ENCODE assay signal across 8 cellular contexts in the genomic region with DNA sequence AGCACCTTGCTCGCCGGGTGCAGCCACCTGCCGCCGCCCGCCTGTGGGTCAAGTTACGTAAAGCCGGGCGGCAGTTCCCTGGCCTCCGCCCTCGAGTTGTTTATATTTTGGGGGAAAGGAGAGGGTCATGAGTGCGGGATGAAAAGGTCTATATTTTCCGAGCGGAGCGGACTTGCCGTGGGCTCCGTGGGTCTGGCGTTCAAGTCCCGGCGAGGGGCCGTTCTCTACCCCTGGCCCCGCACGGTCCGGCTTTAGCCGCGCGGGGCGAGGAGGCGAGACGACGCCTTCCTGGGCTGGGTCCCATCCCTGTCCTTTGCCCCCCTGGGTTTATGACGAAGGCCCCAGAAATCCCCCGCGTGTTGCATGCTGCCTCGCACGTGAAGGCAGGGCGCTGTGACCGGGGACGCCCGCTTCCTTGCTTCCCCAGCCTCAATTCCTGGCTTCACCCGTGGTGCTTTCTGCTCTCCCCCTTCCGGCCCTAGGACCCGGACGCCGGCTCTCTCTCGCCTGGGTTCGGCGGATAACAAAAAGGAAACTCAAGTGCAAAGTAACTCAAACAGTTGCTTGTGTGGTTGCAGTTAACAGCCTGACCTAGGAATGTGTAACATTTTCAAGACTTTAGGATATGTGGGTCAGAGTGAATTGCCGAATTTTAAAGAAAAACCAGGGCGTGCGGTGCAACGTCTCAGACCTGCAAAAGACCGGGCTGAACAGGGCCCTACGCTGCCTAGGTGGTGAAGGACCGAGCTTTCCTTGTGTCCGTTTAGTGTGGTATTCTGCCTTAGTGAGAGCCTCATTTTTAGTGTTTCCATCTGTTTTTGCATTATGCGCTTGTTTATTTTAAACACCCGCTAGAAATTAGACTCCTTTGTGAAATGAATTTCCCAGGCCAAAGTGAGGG. TPM values are rescaled to one million over a fixed set of nuclear protein-coding genes. Genes with fewer than 3 reads are reported as not detected.
A peak's percentile ranks its signal among the peaks of the same experiment; 100 is the strongest.
DNase-seq lines count a peak whose midpoint lies in the region; TF ChIP-seq lines count a peak whose summit lies in the region.

No MANE protein-coding gene starts in this region.

- peaks cover 3% of the 10 kb centered on the region; the same call in 1 of the 2 replicates for H3K27me3 Mint-ChIP-seq in HFFc6 (ENCODE audit: insufficient read depth)

- H3K4me1 Mint-ChIP-seq in HFFc6 (ENCODE audit: low read depth) = peaks cover 38% of the 10 kb centered on the region

- H3K9me3 ChIP-seq in ectodermal cell (ENCODE audit: control insufficient read depth, low read length) = no peaks in the 10 kb centered on the region

- in situ Hi-C loops in G401 (cut with HindIII; ENCODE audit: low sequenced_read_pairs) = no loop called here

- no peaks in the 10 kb centered on the region for H3K36me3 ChIP-seq in ectodermal cell (ENCODE audit: control insufficient read depth, insufficient read depth, low read length)

- H3K27ac Mint-ChIP-seq in HFFc6 = peak overlapping the region; percentile 85

- H3K27me3 ChIP-seq in ectodermal cell (ENCODE audit: control insufficient read depth, insufficient read depth, low read length, poor library complexity, severe bottlenecking) = no peaks in the 10 kb centered on the region

- peak overlapping the region; percentile 98 for H3K4me3 Mint-ChIP-seq in HFFc6

- DNase-seq in G401 (ENCODE audit: low spot score) (peak; percentile 61), HFFc6 (peak; percentile 8), NCI-H146 (lab: John Stamatoyannopoulos, UW) (peak; percentile 40), lung microvascular endothelial cell (ENCODE audit: low read depth in 2 of 2) (peak; percentile 36 to 41), NCI-H446 (lab: John Stamatoyannopoulos, UW) (no peak)
- peak; percentile 55 to 65 for DNase-seq in activated CD4-positive, alpha-beta T cell treated with anti-CD3 and anti-CD28 coated beads, Interleukin-2, amount 50 U/mL, for 48 hours
- peak; percentile 19 for DNase-seq in stimulated activated CD8-positive, alpha-beta memory T cell treated with anti-CD3 and anti-CD28 coated beads, Interleukin-12 subunit alpha, Interleukin-12 subunit beta, amount 100 ng/mL, for 24 hours (ENCODE audit: extremely low read depth)

- peak overlapping the region; percentile 74 for H3K27ac ChIP-seq in ectodermal cell (ENCODE audit: insufficient read depth, low read depth, low read length, poor library complexity, severe bottlenecking)

- no peaks in the 10 kb centered on the region for H3K9me3 Mint-ChIP-seq in HFFc6

- H3K4me3 ChIP-seq in ectodermal cell (ENCODE audit: insufficient read depth, low read depth, low read length) = peak overlapping the region; percentile 65

- 0 to 1% methylated on average over 57 of the region's 57 CpGs for WGBS in ectodermal cell, 2 experiments

- H3K36me3 Mint-ChIP-seq in HFFc6 (ENCODE audit: low read depth) = no peaks in the 10 kb centered on the region

- TF ChIP-seq CTCF in HFFc6 (IDR thresholded peaks at IDR 0.05) = no peak

- peaks cover 7% of the 10 kb centered on the region for H3K4me1 ChIP-seq in ectodermal cell (ENCODE audit: control insufficient read depth, insufficient read depth, low read length)

RNA-seq across cellular contexts. Expression of gene VPS13A, which starts 0.8 kb away (rescaled TPM):
- total RNA-seq in G401 (2014; rRNA removed; shearing (Covaris generic)) = 10.6 and 14.2 TPM in 2 replicates
- total RNA-seq in HFFc6 (2021; fragmentation: NEBNext Ultra II Directional; extraction: Animal tissue kit (Norgen Biotek cat#: 25700)) = 10 to 100 TPM; 10.6 to 13.9 (median 13.2) TPM
- polyA plus RNA-seq in ectodermal cell (2013, experiment 1 of 4) = 18.0 TPM
- 20.3 TPM for polyA plus RNA-seq in ectodermal cell (2013, experiment 2 of 4)
- 13.4 TPM for polyA plus RNA-seq in ectodermal cell (2013, experiment 3 of 4)
- 18.1 TPM for polyA plus RNA-seq in ectodermal cell (2013, experiment 4 of 4)
- 15.9 and 23.0 TPM in 2 replicates for total RNA-seq in lung microvascular endothelial cell

Comparison
In these comparisons a context has a peak if more than half of its experiments do, and no peak if none do; other contexts are left out.
1. DNase-seq: peak in G401 (single experiment), HFFc6 (single experiment), NCI-H146 (single experiment), activated CD4-positive, alpha-beta T cell treated with anti-CD3 and anti-CD28 coated beads, Interleukin-2, amount 50 U/mL, for 48 hours (2 of 2), lung microvascular endothelial cell (2 of 2) and stimulated activated CD8-positive, alpha-beta memory T cell treated with anti-CD3 and anti-CD28 coated beads, Interleukin-12 subunit alpha, Interleukin-12 subunit beta, amount 100 ng/mL, for 24 hours (single experiment); none in NCI-H446 (0 of 2).